In the genomic region with DNA sequence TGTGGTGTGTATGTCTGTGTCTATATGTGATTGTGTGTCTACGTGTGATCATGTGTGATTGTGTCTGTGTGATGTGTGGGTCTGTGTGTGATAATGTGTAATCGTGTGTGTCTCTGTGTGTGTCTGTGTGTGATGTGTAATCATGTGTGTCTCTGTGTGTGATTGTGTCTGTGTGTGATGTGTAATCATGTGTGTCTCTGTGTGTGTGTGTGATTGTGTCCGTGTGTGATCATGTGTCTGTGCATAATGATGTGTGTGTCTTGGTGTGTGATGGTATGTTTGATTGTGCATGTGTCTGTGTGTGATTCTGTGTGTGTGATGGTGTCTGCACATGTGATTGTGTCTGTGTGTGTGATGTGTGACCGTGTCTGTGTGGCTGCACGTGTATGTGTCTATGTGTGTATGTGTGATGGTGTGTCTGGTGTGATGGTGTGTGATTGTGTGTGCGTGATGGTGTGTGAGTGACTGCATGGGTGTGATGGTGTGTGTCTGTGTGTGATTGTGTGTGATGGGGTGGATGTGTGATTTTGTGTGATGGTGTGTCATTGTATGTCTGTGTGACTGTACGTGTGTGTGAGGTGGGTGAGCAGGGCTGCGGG, we compare ENCODE assay signal across 2 cellular contexts.
TF ChIP-seq lines count a peak whose summit lies in the region.

No MANE protein-coding gene starts in this region.

TF ChIP-seq in WTC11, 78 proteins besides CTCF, POLR2A, EP300 and RAD21:
- TF ChIP-seq, protein P1, sequence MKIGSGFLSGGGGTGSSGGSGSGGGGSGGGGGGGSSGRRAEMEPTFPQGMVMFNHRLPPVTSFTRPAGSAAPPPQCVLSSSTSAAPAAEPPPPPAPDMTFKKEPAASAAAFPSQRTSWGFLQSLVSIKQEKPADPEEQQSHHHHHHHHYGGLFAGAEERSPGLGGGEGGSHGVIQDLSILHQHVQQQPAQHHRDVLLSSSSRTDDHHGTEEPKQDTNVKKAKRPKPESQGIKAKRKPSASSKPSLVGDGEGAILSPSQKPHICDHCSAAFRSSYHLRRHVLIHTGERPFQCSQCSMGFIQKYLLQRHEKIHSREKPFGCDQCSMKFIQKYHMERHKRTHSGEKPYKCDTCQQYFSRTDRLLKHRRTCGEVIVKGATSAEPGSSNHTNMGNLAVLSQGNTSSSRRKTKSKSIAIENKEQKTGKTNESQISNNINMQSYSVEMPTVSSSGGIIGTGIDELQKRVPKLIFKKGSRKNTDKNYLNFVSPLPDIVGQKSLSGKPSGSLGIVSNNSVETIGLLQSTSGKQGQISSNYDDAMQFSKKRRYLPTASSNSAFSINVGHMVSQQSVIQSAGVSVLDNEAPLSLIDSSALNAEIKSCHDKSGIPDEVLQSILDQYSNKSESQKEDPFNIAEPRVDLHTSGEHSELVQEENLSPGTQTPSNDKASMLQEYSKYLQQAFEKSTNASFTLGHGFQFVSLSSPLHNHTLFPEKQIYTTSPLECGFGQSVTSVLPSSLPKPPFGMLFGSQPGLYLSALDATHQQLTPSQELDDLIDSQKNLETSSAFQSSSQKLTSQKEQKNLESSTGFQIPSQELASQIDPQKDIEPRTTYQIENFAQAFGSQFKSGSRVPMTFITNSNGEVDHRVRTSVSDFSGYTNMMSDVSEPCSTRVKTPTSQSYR (CRISPR knock-in tag; IDR thresholded peaks at IDR 0.05), result no peak
- TF ChIP-seq EMX1 (CRISPR knock-in tag; IDR thresholded peaks at IDR 0.05) (no peak), CREM (CRISPR knock-in tag; IDR thresholded peaks at IDR 0.05) (no peak), JAZF1 (CRISPR knock-in tag; IDR thresholded peaks at IDR 0.05) (no peak), ZMAT4 (CRISPR knock-in tag; IDR thresholded peaks at IDR 0.05) (no peak), GRHL2 (CRISPR knock-in tag; IDR thresholded peaks at IDR 0.05; ENCODE audit: insufficient replicate concordance, severe bottlenecking) (no peak), NFATC4 (CRISPR knock-in tag; IDR thresholded peaks at IDR 0.05) (no peak), ZNF317 (CRISPR knock-in tag; IDR thresholded peaks at IDR 0.05; ENCODE audit: borderline replicate concordance, low read depth) (no peak), HMGA2 (CRISPR knock-in tag; IDR thresholded peaks at IDR 0.05) (no peak)
- TF ChIP-seq, protein P2, sequence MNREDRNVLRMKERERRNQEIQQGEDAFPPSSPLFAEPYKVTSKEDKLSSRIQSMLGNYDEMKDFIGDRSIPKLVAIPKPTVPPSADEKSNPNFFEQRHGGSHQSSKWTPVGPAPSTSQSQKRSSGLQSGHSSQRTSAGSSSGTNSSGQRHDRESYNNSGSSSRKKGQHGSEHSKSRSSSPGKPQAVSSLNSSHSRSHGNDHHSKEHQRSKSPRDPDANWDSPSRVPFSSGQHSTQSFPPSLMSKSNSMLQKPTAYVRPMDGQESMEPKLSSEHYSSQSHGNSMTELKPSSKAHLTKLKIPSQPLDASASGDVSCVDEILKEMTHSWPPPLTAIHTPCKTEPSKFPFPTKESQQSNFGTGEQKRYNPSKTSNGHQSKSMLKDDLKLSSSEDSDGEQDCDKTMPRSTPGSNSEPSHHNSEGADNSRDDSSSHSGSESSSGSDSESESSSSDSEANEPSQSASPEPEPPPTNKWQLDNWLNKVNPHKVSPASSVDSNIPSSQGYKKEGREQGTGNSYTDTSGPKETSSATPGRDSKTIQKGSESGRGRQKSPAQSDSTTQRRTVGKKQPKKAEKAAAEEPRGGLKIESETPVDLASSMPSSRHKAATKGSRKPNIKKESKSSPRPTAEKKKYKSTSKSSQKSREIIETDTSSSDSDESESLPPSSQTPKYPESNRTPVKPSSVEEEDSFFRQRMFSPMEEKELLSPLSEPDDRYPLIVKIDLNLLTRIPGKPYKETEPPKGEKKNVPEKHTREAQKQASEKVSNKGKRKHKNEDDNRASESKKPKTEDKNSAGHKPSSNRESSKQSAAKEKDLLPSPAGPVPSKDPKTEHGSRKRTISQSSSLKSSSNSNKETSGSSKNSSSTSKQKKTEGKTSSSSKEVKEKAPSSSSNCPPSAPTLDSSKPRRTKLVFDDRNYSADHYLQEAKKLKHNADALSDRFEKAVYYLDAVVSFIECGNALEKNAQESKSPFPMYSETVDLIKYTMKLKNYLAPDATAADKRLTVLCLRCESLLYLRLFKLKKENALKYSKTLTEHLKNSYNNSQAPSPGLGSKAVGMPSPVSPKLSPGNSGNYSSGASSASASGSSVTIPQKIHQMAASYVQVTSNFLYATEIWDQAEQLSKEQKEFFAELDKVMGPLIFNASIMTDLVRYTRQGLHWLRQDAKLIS (CRISPR knock-in tag; IDR thresholded peaks at IDR 0.05; ENCODE audit: borderline replicate concordance), result no peak

TF ChIP-seq in HepG2, 621 proteins besides CTCF, POLR2A, EP300 and RAD21 (continued from another document and continues in another):
- TF ChIP-seq NFAT5 (CRISPR knock-in tag; IDR thresholded peaks at IDR 0.05) (no peak), NONO (IDR thresholded peaks at IDR 0.05) (0 out of 2 replicates have a peak, but pooled peaks have one; percentile 63), NONO (CRISPR knock-in tag; conservative IDR thresholded peaks at IDR 0.05) (no peak), ZBTB34 (CRISPR knock-in tag; IDR thresholded peaks at IDR 0.05) (no peak), MNT (IDR thresholded peaks at IDR 0.05) (peak; percentile 97), PHB2 (IDR thresholded peaks at IDR 0.05; ENCODE audit: partially characterized antibody) (peak; percentile 19), NR2F2 (IDR thresholded peaks at IDR 0.05; ENCODE audit: borderline replicate concordance, low read depth) (no peak), TRIM22 (IDR thresholded peaks at IDR 0.05) (0 out of 2 replicates have a peak, but pooled peaks have one; percentile 54), JUNB (CRISPR knock-in tag; IDR thresholded peaks at IDR 0.05; ENCODE audit: borderline replicate concordance) (0 out of 2 replicates have a peak, but pooled peaks have one; percentile 20), SOX6 (IDR thresholded peaks at IDR 0.05) (peak; percentile 92; the same call in 1 of the 2 replicates), SOX6 (CRISPR knock-in tag; IDR thresholded peaks at IDR 0.05) (no peak), ARNT (IDR thresholded peaks at IDR 0.05) (0 out of 2 replicates have a peak, but pooled peaks have one; percentile 6), HOXA7 (CRISPR knock-in tag; IDR thresholded peaks at IDR 0.05) (0 out of 2 replicates have a peak, but pooled peaks have one; percentile 46), ZNF207 (IDR thresholded peaks at IDR 0.05; ENCODE audit: borderline replicate concordance) (peak; percentile 96), FOXA1 (IDR thresholded peaks at IDR 0.05) (peak; percentile 45; the same call in 1 of the 2 replicates), FOXA1 (CRISPR knock-in tag; IDR thresholded peaks at IDR 0.05) (no peak)
- TF ChIP-seq, protein P3, sequence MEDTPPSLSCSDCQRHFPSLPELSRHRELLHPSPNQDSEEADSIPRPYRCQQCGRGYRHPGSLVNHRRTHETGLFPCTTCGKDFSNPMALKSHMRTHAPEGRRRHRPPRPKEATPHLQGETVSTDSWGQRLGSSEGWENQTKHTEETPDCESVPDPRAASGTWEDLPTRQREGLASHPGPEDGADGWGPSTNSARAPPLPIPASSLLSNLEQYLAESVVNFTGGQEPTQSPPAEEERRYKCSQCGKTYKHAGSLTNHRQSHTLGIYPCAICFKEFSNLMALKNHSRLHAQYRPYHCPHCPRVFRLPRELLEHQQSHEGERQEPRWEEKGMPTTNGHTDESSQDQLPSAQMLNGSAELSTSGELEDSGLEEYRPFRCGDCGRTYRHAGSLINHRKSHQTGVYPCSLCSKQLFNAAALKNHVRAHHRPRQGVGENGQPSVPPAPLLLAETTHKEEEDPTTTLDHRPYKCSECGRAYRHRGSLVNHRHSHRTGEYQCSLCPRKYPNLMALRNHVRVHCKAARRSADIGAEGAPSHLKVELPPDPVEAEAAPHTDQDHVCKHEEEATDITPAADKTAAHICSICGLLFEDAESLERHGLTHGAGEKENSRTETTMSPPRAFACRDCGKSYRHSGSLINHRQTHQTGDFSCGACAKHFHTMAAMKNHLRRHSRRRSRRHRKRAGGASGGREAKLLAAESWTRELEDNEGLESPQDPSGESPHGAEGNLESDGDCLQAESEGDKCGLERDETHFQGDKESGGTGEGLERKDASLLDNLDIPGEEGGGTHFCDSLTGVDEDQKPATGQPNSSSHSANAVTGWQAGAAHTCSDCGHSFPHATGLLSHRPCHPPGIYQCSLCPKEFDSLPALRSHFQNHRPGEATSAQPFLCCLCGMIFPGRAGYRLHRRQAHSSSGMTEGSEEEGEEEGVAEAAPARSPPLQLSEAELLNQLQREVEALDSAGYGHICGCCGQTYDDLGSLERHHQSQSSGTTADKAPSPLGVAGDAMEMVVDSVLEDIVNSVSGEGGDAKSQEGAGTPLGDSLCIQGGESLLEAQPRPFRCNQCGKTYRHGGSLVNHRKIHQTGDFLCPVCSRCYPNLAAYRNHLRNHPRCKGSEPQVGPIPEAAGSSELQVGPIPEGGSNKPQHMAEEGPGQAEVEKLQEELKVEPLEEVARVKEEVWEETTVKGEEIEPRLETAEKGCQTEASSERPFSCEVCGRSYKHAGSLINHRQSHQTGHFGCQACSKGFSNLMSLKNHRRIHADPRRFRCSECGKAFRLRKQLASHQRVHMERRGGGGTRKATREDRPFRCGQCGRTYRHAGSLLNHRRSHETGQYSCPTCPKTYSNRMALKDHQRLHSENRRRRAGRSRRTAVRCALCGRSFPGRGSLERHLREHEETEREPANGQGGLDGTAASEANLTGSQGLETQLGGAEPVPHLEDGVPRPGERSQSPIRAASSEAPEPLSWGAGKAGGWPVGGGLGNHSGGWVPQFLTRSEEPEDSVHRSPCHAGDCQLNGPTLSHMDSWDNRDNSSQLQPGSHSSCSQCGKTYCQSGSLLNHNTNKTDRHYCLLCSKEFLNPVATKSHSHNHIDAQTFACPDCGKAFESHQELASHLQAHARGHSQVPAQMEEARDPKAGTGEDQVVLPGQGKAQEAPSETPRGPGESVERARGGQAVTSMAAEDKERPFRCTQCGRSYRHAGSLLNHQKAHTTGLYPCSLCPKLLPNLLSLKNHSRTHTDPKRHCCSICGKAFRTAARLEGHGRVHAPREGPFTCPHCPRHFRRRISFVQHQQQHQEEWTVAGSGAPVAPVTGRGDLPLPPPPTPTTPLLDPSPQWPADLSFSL (CRISPR knock-in tag; IDR thresholded peaks at IDR 0.05), result peak; percentile 93
